9 cellular contexts compared by ENCODE assay signal in genomic region chr5:150625164-150625535, GRCh38. TPM values are rescaled to one million over a fixed set of nuclear protein-coding genes. Genes with fewer than 3 reads are reported as not detected.
DNase-seq lines count a peak whose midpoint lies in the region; ATAC-seq and TF ChIP-seq lines count a peak whose summit lies in the region.
"Had no signal": no experiment of that assay in that cellular context is flagged by ENCODE, and none has a peak within 500 bp of the region (broad histone marks: within the 10 kb centered on the region; RNA-seq: fewer than 3 reads in every experiment).

No MANE protein-coding gene starts in this region.

- ATAC-seq in left lobe of liver (peak; percentile 79), HG02938 (IDR thresholded peaks at IDR 0.05; ENCODE audit: unreplicated experiment) (no peak)
- no peak for ATAC-seq in stimulated activated naive B cell treated with anti-CD40 and anti-IgM and Interleukin-4, amounts not matched to agents 10 μg/mL and 1 μg/mL and 100 μg/mL, for 72 hours (replicated peaks)

- H3K4me3 ChIP-seq in HFF-Myc (replicated peaks; ENCODE audit: low read depth, low read length) (peak overlapping the region; percentile 49), cardiac fibroblast (replicated peaks in 1 of 2; ENCODE audit: low read depth in 2 of 2, low read length in 2 of 2) (peak overlapping the region; percentile 68 to 89)

- no peak overlapping the region for H3K27ac Mint-ChIP-seq in stimulated activated naive B cell treated with anti-CD40 and anti-IgM and Interleukin-4, amounts not matched to agents 10 μg/mL and 1 μg/mL and 100 μg/mL, for 72 hours
- H3K27ac Mint-ChIP-seq: activated naive CD8-positive, alpha-beta T cell treated with anti-CD3 and anti-CD28 coated beads, Interleukin-2, amount 10 ng/mL, durations not matched to agents 7 days and 5 days had no signal

- no peaks in the 10 kb centered on the region for H3K9me3 Mint-ChIP-seq in stimulated activated naive B cell treated with anti-CD40 and anti-IgM and Interleukin-4, amounts not matched to agents 10 μg/mL and 1 μg/mL and 100 μg/mL, for 72 hours
- H3K9me3 Mint-ChIP-seq: activated naive CD8-positive, alpha-beta T cell treated with anti-CD3 and anti-CD28 coated beads, Interleukin-2, amount 10 ng/mL, durations not matched to agents 7 days and 5 days had no signal

- in situ Hi-C loops in ACHN (cut with HindIII; ENCODE audit: low pct_ligation_motif_present, low pct_unique_long_range_greater_than_20kb, low sequenced_read_pairs), result no loop called here

- no peak for TF ChIP-seq CTCF in HFF-Myc (IDR thresholded peaks at IDR 0.05; ENCODE audit: low read depth, low read length, missing control alignments)
- TF ChIP-seq CTCF in cardiac fibroblast (IDR thresholded peaks at IDR 0.05; ENCODE audit: low read depth, low read length), result no peak

- no peaks in the 10 kb centered on the region for H3K27me3 Mint-ChIP-seq in stimulated activated naive B cell treated with anti-CD40 and anti-IgM and Interleukin-4, amounts not matched to agents 10 μg/mL and 1 μg/mL and 100 μg/mL, for 72 hours

- H3K4me3 Mint-ChIP-seq in stimulated activated naive B cell treated with anti-CD40 and anti-IgM and Interleukin-4, amounts not matched to agents 10 μg/mL and 1 μg/mL and 100 μg/mL, for 72 hours, result peak overlapping the region; percentile 85 to 87

- peaks cover 44 to 58% of the 10 kb centered on the region in 2 donors for H3K4me1 Mint-ChIP-seq in stimulated activated naive B cell treated with anti-CD40 and anti-IgM and Interleukin-4, amounts not matched to agents 10 μg/mL and 1 μg/mL and 100 μg/mL, for 72 hours

- no peak for DNase-seq in HFF-Myc (ENCODE audit: extremely low read depth, low read depth)
- DNase-seq in cardiac fibroblast (ENCODE audit: low read depth in 2 of 2), result no peak
- peak; percentile 74 for DNase-seq in left lobe of liver (ENCODE audit: low spot score)
- no peak for DNase-seq in stimulated activated naive B cell treated with anti-CD40 and anti-IgM and Interleukin-4, amounts not matched to agents 10 μg/mL and 1 μg/mL and 100 μg/mL, for 72 hours
- no peak for DNase-seq in globus pallidus (ENCODE audit: low spot score)
- DNase-seq in ACHN, result no peak
- DNase-seq in NCI-H2029 treated with DMSO at 0.1 percent for 48 hours (lab: John Stamatoyannopoulos, UW), result no peak

- peaks cover 2 to 18% of the 10 kb centered on the region in 2 donors for H3K36me3 Mint-ChIP-seq in stimulated activated naive B cell treated with anti-CD40 and anti-IgM and Interleukin-4, amounts not matched to agents 10 μg/mL and 1 μg/mL and 100 μg/mL, for 72 hours

RNA-seq across cellular contexts. Expression of gene SYNPO, which starts 15.3 kb away (rescaled TPM):
- total RNA-seq in left lobe of liver, result 51.7 TPM

RNA-seq across cellular contexts. Expression of gene MYOZ3, which starts 35.9 kb away (rescaled TPM):
- 0.18 TPM for total RNA-seq in left lobe of liver
